In the genomic region with DNA sequence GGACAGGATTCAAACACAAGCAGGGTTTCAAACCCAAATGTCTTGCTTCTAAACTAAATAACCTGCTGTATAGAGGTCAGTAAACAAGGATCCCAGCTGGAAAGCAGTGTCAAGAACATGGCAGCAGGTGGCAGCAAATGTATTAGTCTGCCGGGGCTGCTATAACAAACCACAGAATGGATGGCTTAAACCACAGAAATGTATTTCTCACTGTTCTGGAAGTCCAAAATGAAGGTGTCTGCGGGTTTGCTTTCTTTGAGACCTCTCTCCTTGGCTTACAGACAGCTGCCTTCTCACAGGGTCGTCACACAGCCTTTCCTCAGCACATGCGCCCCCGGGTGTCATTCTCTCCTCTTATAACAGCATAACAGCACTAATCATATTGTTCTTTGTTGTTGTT, we compare ENCODE assay signal across 8 cellular contexts.
DNase-seq lines count a peak whose midpoint lies in the region; ATAC-seq, FAIRE-seq and TF ChIP-seq lines count a peak whose summit lies in the region.

No MANE protein-coding gene starts in this region.

- TF ChIP-seq POLR2A in adrenal gland (IDR thresholded peaks at IDR 0.05), result no peak

- ATAC-seq in GM21367 (IDR thresholded peaks at IDR 0.05; ENCODE audit: unreplicated experiment), result peak; percentile 71

- H3K4me1 ChIP-seq in DOHH2 (ENCODE audit: control insufficient read depth, low read length) (no peaks in the 10 kb centered on the region), adrenal gland (replicated peaks in 1 of 2) (no peaks in the 10 kb centered on the region)

- no peaks in the 10 kb centered on the region for H3K9me3 Mint-ChIP-seq in type B pancreatic cell

- no peaks in the 10 kb centered on the region for H3K27me3 Mint-ChIP-seq in type B pancreatic cell

- no peak overlapping the region for H3K27ac ChIP-seq in DOHH2 (ENCODE audit: low read depth, low read length)
- H3K27ac ChIP-seq in adrenal gland, result no peak overlapping the region

- DNase-seq in NCI-H1092 treated with DMSO at 0.1 percent for 48 hours (lab: John Stamatoyannopoulos, UW) (peak; percentile 60), adrenal gland (peak; percentile 33 to 72 (median 44)), inferior parietal cortex (ENCODE audit: extremely low spot score) (peak; percentile 17), type B pancreatic cell (ENCODE audit: extremely low spot score, unreplicated experiment) (no peak), frontal cortex (ENCODE audit: low spot score in 2 of 2) (no peak)
- no peak for DNase-seq in activated CD4-positive, CD25-positive, alpha-beta regulatory T cell treated with anti-CD3 and anti-CD28 coated beads, Interleukin-2, amount 50 U/mL, for 72 hours

- peaks cover 2% of the 10 kb centered on the region for H3K4me1 Mint-ChIP-seq in type B pancreatic cell (ENCODE audit: unreplicated experiment)

- peak; percentile 68 for TF ChIP-seq CTCF in DOHH2 (IDR thresholded peaks at IDR 0.05; ENCODE audit: low read depth, low read length, poor library complexity, severe bottlenecking)
- peak; percentile 13 to 68 (median 59) for TF ChIP-seq CTCF in adrenal gland (IDR thresholded peaks at IDR 0.05)
- peak; percentile 79 for TF ChIP-seq CTCF in type B pancreatic cell (conservative IDR thresholded peaks at IDR 0.05)

- intact Hi-C loops in adrenal gland (cut with DNase I), result loop anchor here (5.0 kb wide), 2 partner anchors 131 to 136 kb away; no protein-coding TSS in a partner anchor

- H3K9me3 ChIP-seq in DOHH2 (ENCODE audit: control insufficient read depth, insufficient read depth, low read length), result no peaks in the 10 kb centered on the region
- no peaks in the 10 kb centered on the region for H3K9me3 ChIP-seq in adrenal gland (replicated peaks in 1 of 3)

- no peaks in the 10 kb centered on the region for H3K9me2 ChIP-seq in DOHH2 (replicated peaks; ENCODE audit: control insufficient read depth, low read length)

- no peaks in the 10 kb centered on the region for H3F3A ChIP-seq in DOHH2 (ENCODE audit: control insufficient read depth, insufficient read depth)

- FAIRE-seq in frontal cortex (lab: Jason Lieb, UNC), result no peak

- H3K27ac Mint-ChIP-seq in type B pancreatic cell, result no peak overlapping the region

- WGBS in adrenal gland, 4 donors, result 58 to 60% (median 58%) methylated on average over 5 of the region's 5 CpGs

- H3K4me2 ChIP-seq in DOHH2 (ENCODE audit: low read length), result no peak overlapping the region

- H3K4me3 Mint-ChIP-seq in type B pancreatic cell, result no peak overlapping the region

- H3K4me3 ChIP-seq in DOHH2 (ENCODE audit: low read length) (no peak overlapping the region), adrenal gland (no peak overlapping the region)

- H3K27me3 ChIP-seq in DOHH2 (ENCODE audit: control insufficient read depth, low read length) (0 out of 2 replicates have a peak, but pooled peaks cover 1% of the 10 kb centered on the region), adrenal gland (no peaks in the 10 kb centered on the region)

- no peaks in the 10 kb centered on the region for H3K79me2 ChIP-seq in DOHH2 (ENCODE audit: control insufficient read depth, low read length)

- no peaks in the 10 kb centered on the region for H4K20me1 ChIP-seq in DOHH2 (ENCODE audit: control insufficient read depth, insufficient read depth, low read depth, low read length)

- H3K36me3 ChIP-seq in DOHH2 (ENCODE audit: control insufficient read depth, low read length) (no peaks in the 10 kb centered on the region), adrenal gland (replicated peaks in 1 of 2) (no peaks in the 10 kb centered on the region)

- no peaks in the 10 kb centered on the region for H3K36me3 Mint-ChIP-seq in type B pancreatic cell

Comparison
In these comparisons a context has a peak if more than half of its experiments do, and no peak if none do; other contexts are left out.
1. DNase-seq: peak in NCI-H1092 treated with DMSO at 0.1 percent for 48 hours (single experiment), adrenal gland (7 of 7) and inferior parietal cortex (single experiment); none in type B pancreatic cell (single experiment), frontal cortex (0 of 2) and activated CD4-positive, CD25-positive, alpha-beta regulatory T cell treated with anti-CD3 and anti-CD28 coated beads, Interleukin-2, amount 50 U/mL, for 72 hours (single experiment).
2. Peak in every context shown above with its lines, with median percentiles within 50 percentile points of each other: CTCF ChIP-seq.